Comparison of ENCODE assay signal across 8 cellular contexts in the genomic region with DNA sequence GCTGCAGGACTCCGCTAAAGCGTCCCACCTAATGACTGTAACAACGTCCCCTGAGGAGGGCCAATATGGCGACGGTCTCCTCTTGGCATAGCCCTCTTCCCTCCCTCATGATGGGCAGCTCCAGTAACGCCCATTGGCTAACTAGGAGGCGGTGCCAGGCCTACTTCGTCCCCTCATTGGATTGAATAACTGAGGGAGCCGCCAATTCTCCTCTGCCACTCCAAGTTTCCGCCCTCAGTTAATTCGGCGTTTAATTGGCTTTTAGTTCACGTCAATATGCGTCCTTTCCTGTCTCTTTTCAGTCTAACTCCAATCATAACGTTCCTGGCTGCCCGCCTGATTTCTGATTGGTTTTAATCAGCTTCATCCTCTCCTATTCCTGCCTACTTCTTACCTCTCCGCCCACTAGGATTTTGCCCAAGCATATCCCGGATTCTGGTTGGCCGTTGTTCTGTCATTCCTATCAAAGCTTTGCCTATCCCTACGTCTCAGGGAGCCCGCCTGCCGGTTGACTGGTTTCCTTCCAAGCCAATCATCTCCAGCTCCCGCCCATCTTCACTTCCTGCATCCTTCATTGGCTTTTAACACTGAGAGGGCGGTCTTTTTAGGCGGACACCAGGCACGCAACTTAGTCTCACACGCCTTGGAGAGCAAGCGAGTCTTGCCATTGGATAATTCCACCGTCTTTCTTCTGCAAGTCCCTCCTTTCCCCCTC. TPM values are rescaled to one million over a fixed set of nuclear protein-coding genes. Genes with fewer than 3 reads are reported as not detected.
DNase-seq lines count a peak whose midpoint lies in the region; ATAC-seq lines count a peak whose summit lies in the region.

No MANE protein-coding gene starts in this region.

- no peak overlapping the region for H3K27ac Mint-ChIP-seq in activated CD4-positive, alpha-beta T cell treated with anti-CD3 and anti-CD28 coated beads for 36 hours

- H3K4me1 ChIP-seq in BLaER1 treated with 17β-estradiol and CSF1 and Interleukin-3, amounts not matched to agents 10 nM and 100 nM, result peaks cover 45 to 59% (median 50%) of the 10 kb centered on the region in 10 experiments

- DNase-seq in GM19240 (ENCODE audit: insufficient read length, low spot score), result peak; percentile 72
- DNase-seq in NCI-H510A treated with DMSO at 0.1 percent for 48 hours (lab: John Stamatoyannopoulos, UW), result peak; percentile 100
- DNase-seq in activated CD4-positive, alpha-beta T cell treated with anti-CD3 and anti-CD28 coated beads for 36 hours, result peak; percentile 96
- peak; percentile 67 for DNase-seq in cortex of kidney (lab: John Stamatoyannopoulos, UW)
- peak; percentile 96 to 100 for DNase-seq in left colon
- DNase-seq in stimulated activated CD4-positive, alpha-beta T cell treated with anti-CD3 and anti-CD28 coated beads, Interleukin-1b, Interleukin-23, amount 100 ng/mL, for 4 hours (ENCODE audit: low read depth in 2 of 2), result peak; percentile 71 to 77

- CTCF ChIA-PET in activated CD4-positive, alpha-beta T cell treated with anti-CD3 and anti-CD28 coated beads for 36 hours (lab: Charles Lee), result interaction anchor here (0.6 to 4.4 kb wide), 17 partner anchors 14 to 366 kb away, joined by 3 to 28 read pairs (median 4); a partner anchor contains a TSS

- H3K9me3 ChIP-seq in BLaER1 treated with 17β-estradiol and CSF1 and Interleukin-3, amounts not matched to agents 10 nM and 100 nM (replicated peaks in 1 of 11), result no peaks in the 10 kb centered on the region

- H4K20me1 ChIP-seq in BLaER1 treated with 17β-estradiol and CSF1 and Interleukin-3, amounts not matched to agents 10 nM and 100 nM, result peaks cover 21 to 37% (median 27%) of the 10 kb centered on the region in 11 experiments; a peak in 21 of 22 replicates

- H3K36me3 Mint-ChIP-seq in activated CD4-positive, alpha-beta T cell treated with anti-CD3 and anti-CD28 coated beads for 36 hours (ENCODE audit: low read depth), result peaks cover 35% of the 10 kb centered on the region

- peaks cover 24 to 34% (median 28%) of the 10 kb centered on the region in 11 experiments for H3K36me3 ChIP-seq in BLaER1 treated with 17β-estradiol and CSF1 and Interleukin-3, amounts not matched to agents 10 nM and 100 nM

- H3K4me3 ChIP-seq in BLaER1 treated with 17β-estradiol and CSF1 and Interleukin-3, amounts not matched to agents 10 nM and 100 nM, result peak overlapping the region; percentile 39 to 69 (median 63); a peak in 18 of 20 replicates

- H3K9ac ChIP-seq in BLaER1 treated with 17β-estradiol and CSF1 and Interleukin-3, amounts not matched to agents 10 nM and 100 nM, result peak overlapping the region; percentile 68 to 97 (median 92)

- H3K4me1 Mint-ChIP-seq in activated CD4-positive, alpha-beta T cell treated with anti-CD3 and anti-CD28 coated beads for 36 hours, result peaks cover 39% of the 10 kb centered on the region

- POLR2A ChIA-PET in activated CD4-positive, alpha-beta T cell treated with anti-CD3 and anti-CD28 coated beads for 36 hours (lab: Charles Lee), result interaction anchor here (0.5 to 1.9 kb wide), 17 partner anchors 13 to 373 kb away, joined by 3 to 22 read pairs (median 5); a partner anchor contains a TSS

- no peak overlapping the region for H3K4me3 Mint-ChIP-seq in activated CD4-positive, alpha-beta T cell treated with anti-CD3 and anti-CD28 coated beads for 36 hours

- peak overlapping the region; percentile 60 to 79 (median 71) for H3K4me2 ChIP-seq in BLaER1 treated with 17β-estradiol and CSF1 and Interleukin-3, amounts not matched to agents 10 nM and 100 nM

- H3K27me3 ChIP-seq in BLaER1 treated with 17β-estradiol and CSF1 and Interleukin-3, amounts not matched to agents 10 nM and 100 nM, result no peaks in the 10 kb centered on the region

- peak; percentile 61 for ATAC-seq in HG03442 (IDR thresholded peaks at IDR 0.05; ENCODE audit: unreplicated experiment)
- peak; percentile 82 for ATAC-seq in activated CD4-positive, alpha-beta T cell treated with anti-CD3 and anti-CD28 coated beads for 36 hours
- peak; percentile 73 for ATAC-seq in left colon

- no peaks in the 10 kb centered on the region for H3K27me3 Mint-ChIP-seq in activated CD4-positive, alpha-beta T cell treated with anti-CD3 and anti-CD28 coated beads for 36 hours

- H3K27ac ChIP-seq in BLaER1 treated with 17β-estradiol and CSF1 and Interleukin-3, amounts not matched to agents 10 nM and 100 nM, result peak overlapping the region; percentile 82 to 97 (median 91)

- intact Hi-C loops in activated CD4-positive, alpha-beta T cell treated with anti-CD3 and anti-CD28 coated beads for 36 hours (cut with DNase I, micrococcal nuclease), result loop anchor here (1.0 to 2.0 kb wide), 20 partner anchors 27 to 901 kb away; a partner anchor contains a TSS
- intact Hi-C loops in left colon (cut with DNase I, micrococcal nuclease), result no loop called here

- no peaks in the 10 kb centered on the region for H3K9me3 Mint-ChIP-seq in activated CD4-positive, alpha-beta T cell treated with anti-CD3 and anti-CD28 coated beads for 36 hours (ENCODE audit: low read depth)

RNA-seq across cellular contexts. Expression of a gene that starts 0.4 kb away (rescaled TPM):
- 10 to 100 TPM; 76.8 to 93.5 TPM for total RNA-seq in activated CD4-positive, alpha-beta T cell treated with anti-CD3 and anti-CD28 coated beads for 36 hours
- total RNA-seq in left colon, result 10 to 100 TPM; 85.2 to 98.2 TPM

RNA-seq across cellular contexts. Expression of a gene that starts 43.4 kb away (rescaled TPM):
- not detected for total RNA-seq in activated CD4-positive, alpha-beta T cell treated with anti-CD3 and anti-CD28 coated beads for 36 hours
- total RNA-seq in left colon, result not detected

RNA-seq across cellular contexts. Expression of a gene that starts 44.1 kb away (rescaled TPM):
- total RNA-seq in activated CD4-positive, alpha-beta T cell treated with anti-CD3 and anti-CD28 coated beads for 36 hours, result not detected
- total RNA-seq in left colon, result not detected

RNA-seq across cellular contexts. Expression of a gene that starts 58.1 kb away (rescaled TPM):
- 10 to 100 TPM; 65.5 to 72.5 TPM for total RNA-seq in activated CD4-positive, alpha-beta T cell treated with anti-CD3 and anti-CD28 coated beads for 36 hours
- total RNA-seq in left colon, result 10 to 100 TPM; 34.6 to 39.0 TPM

Comparison
In these comparisons a context has a peak if more than half of its experiments do, and no peak if none do; other contexts are left out.
1. Peak in every context shown above with its lines: DNase-seq, ATAC-seq, H3K4me3 ChIP-seq and H3K27ac ChIP-seq.
2. intact Hi-C loops: an anchor here in activated CD4-positive, alpha-beta T cell treated with anti-CD3 and anti-CD28 coated beads for 36 hours (1.0 to 2.0 kb wide); none called in left colon.